1 cellular context compared by ENCODE assay signal in the genomic region with DNA sequence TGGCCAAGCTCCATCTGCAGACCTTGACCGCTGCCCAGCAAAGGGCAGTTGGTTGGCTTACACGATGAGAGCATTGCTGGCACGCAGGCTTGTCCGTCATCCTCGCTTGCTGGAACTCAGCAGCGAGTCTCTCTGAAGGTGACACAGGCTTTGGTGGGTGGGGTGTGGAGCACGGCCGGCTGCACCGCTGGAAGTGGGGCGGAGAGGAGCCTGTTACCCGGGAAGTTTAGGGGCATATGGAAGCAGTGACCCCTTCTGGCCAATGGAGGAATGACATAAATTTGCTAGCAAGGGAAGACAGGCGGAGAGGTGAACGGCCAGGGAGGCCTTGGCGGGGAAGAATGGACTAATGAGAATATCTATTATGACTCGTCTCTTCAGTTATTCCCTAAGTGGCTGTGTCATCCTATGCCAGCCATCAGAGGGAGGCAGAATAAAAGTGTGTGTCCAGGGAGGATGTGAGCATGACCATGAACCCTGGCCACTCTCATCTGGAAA.
TF ChIP-seq lines count a peak whose summit lies in the region.

No MANE protein-coding gene starts in this region.

TF ChIP-seq in GM23338, 12 proteins besides CTCF, POLR2A, EP300 and RAD21 (continued from another document):
- TF ChIP-seq, protein P1, sequence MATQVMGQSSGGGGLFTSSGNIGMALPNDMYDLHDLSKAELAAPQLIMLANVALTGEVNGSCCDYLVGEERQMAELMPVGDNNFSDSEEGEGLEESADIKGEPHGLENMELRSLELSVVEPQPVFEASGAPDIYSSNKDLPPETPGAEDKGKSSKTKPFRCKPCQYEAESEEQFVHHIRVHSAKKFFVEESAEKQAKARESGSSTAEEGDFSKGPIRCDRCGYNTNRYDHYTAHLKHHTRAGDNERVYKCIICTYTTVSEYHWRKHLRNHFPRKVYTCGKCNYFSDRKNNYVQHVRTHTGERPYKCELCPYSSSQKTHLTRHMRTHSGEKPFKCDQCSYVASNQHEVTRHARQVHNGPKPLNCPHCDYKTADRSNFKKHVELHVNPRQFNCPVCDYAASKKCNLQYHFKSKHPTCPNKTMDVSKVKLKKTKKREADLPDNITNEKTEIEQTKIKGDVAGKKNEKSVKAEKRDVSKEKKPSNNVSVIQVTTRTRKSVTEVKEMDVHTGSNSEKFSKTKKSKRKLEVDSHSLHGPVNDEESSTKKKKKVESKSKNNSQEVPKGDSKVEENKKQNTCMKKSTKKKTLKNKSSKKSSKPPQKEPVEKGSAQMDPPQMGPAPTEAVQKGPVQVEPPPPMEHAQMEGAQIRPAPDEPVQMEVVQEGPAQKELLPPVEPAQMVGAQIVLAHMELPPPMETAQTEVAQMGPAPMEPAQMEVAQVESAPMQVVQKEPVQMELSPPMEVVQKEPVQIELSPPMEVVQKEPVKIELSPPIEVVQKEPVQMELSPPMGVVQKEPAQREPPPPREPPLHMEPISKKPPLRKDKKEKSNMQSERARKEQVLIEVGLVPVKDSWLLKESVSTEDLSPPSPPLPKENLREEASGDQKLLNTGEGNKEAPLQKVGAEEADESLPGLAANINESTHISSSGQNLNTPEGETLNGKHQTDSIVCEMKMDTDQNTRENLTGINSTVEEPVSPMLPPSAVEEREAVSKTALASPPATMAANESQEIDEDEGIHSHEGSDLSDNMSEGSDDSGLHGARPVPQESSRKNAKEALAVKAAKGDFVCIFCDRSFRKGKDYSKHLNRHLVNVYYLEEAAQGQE (IDR thresholded peaks at IDR 0.05; ENCODE audit: unreplicated experiment) = no peak
- TF ChIP-seq CREB1 (CRISPR knock-in tag; IDR thresholded peaks at IDR 0.05; ENCODE audit: low read depth) (no peak), STAT1 (IDR thresholded peaks at IDR 0.05; ENCODE audit: unreplicated experiment) (no peak), EZH2phosphoT487 (IDR thresholded peaks at IDR 0.05; ENCODE audit: unreplicated experiment) (no peak)
